ENCODE assay signal across 8 cellular contexts in genomic region chr13:27379694-27380596, GRCh38. TPM values are rescaled to one million over a fixed set of nuclear protein-coding genes. Genes with fewer than 3 reads are reported as not detected.
DNase-seq lines count a peak whose midpoint lies in the region; ATAC-seq and TF ChIP-seq lines count a peak whose summit lies in the region.

No MANE protein-coding gene starts in this region.

- no peaks in the 10 kb centered on the region for H3K36me3 Mint-ChIP-seq in chondrocyte (ENCODE audit: low read depth)

- peaks cover 30% of the 10 kb centered on the region for H3K27me3 Mint-ChIP-seq in chondrocyte (ENCODE audit: low read depth)

- no peak overlapping the region for H3K27ac Mint-ChIP-seq in chondrocyte (ENCODE audit: unreplicated experiment)

- peak; percentile 63 for ATAC-seq in lung (ENCODE audit: insufficient read depth, low FRiP score)

- H3K4me1 ChIP-seq in lung (ENCODE audit: control insufficient read depth in 2 of 2, insufficient read depth in 2 of 2, low read length in 2 of 2) = no peaks in the 10 kb centered on the region

- TF ChIP-seq CTCF in WERI-Rb-1 (IDR thresholded peaks at IDR 0.05; ENCODE audit: low read depth, low read length) = peak; percentile 95
- TF ChIP-seq CTCF in chondrocyte (IDR thresholded peaks at IDR 0.05) = peak; percentile 79
- no peak for TF ChIP-seq CTCF in lung (IDR thresholded peaks at IDR 0.05; ENCODE audit: control extremely low read depth, extremely low read depth)

- no peaks in the 10 kb centered on the region for H3K9me3 Mint-ChIP-seq in chondrocyte (ENCODE audit: low read depth)

- H3K4me1 Mint-ChIP-seq in chondrocyte (ENCODE audit: low read depth) = no peaks in the 10 kb centered on the region

- no peak overlapping the region for H3K4me3 ChIP-seq in WERI-Rb-1 (ENCODE audit: low read depth, low read length)
- H3K4me3 ChIP-seq in lung = no peak overlapping the region

- 34 to 44% methylated on average over 13 of the region's 13 CpGs for WGBS in lung, 2 donors

- DNase-seq in NCI-H1417 (lab: John Stamatoyannopoulos, UW) (peak; percentile 32 to 64 (median 43)), NCI-H1417 treated with DMSO at 0.1 percent for 48 hours (lab: John Stamatoyannopoulos, UW) (no peak), NCI-H1436 treated with DMSO at 0.1 percent for 48 hours (lab: John Stamatoyannopoulos, UW) (peak; percentile 10), WERI-Rb-1 (peak; percentile 80), chondrocyte (ENCODE audit: low spot score) (no peak), lung (ENCODE audit: low spot score) (no peak), cortex of kidney (lab: John Stamatoyannopoulos, UW) (no peak)
- DNase-seq in stimulated activated CD8-positive, alpha-beta memory T cell treated with anti-CD3 and anti-CD28 coated beads, Interleukin-7, amount 100 ng/mL, for 1 hour (ENCODE audit: low read depth in 2 of 2) = peak; percentile 20 to 31

- H3K9me3 ChIP-seq in WERI-Rb-1 (ENCODE audit: severe bottlenecking) = peaks cover 2% of the 10 kb centered on the region
- H3K9me3 ChIP-seq in lung (ENCODE audit: control insufficient read depth in 2 of 2, insufficient read depth in 1 of 2, low read length in 1 of 2) = no peaks in the 10 kb centered on the region

- H3K4me3 Mint-ChIP-seq in chondrocyte (ENCODE audit: unreplicated experiment) = no peak overlapping the region

- H3K36me3 ChIP-seq in WERI-Rb-1 = no peaks in the 10 kb centered on the region
- H3K36me3 ChIP-seq in lung (ENCODE audit: control insufficient read depth in 2 of 2, insufficient read depth in 2 of 2, low read length in 2 of 2) = no peaks in the 10 kb centered on the region

- H3K27me3 ChIP-seq in WERI-Rb-1 (ENCODE audit: insufficient read depth, low read depth, severe bottlenecking) (peaks cover 88% of the 10 kb centered on the region), lung (ENCODE audit: control insufficient read depth, insufficient read depth) (no peaks in the 10 kb centered on the region)

- H3K27ac ChIP-seq in WERI-Rb-1 (no peak overlapping the region), lung (ENCODE audit: low read depth in 1 of 2, low read length in 1 of 2) (no peak overlapping the region)

RNA-seq across cellular contexts. Expression of gene GTF3A, which starts 44.5 kb away (rescaled TPM):
- total RNA-seq in chondrocyte = 73.3 to 87.8 TPM (median 74.7 TPM) in 3 replicates
- total RNA-seq in lung = 10 to 100 TPM; 38.2 to 97.4 TPM
- polyA plus RNA-seq in lung = 100 to 1,000 TPM; 125 to 241 TPM

Comparison
In these comparisons a context has a peak if more than half of its experiments do, and no peak if none do; other contexts are left out.
1. DNase-seq: peak in NCI-H1417 (3 of 3), NCI-H1436 treated with DMSO at 0.1 percent for 48 hours (single experiment), WERI-Rb-1 (single experiment) and stimulated activated CD8-positive, alpha-beta memory T cell treated with anti-CD3 and anti-CD28 coated beads, Interleukin-7, amount 100 ng/mL, for 1 hour (2 of 2); none in NCI-H1417 treated with DMSO at 0.1 percent for 48 hours (single experiment), chondrocyte (single experiment), lung (single experiment) and cortex of kidney (single experiment).